Comparison of ENCODE assay signal across 20 cellular contexts in genomic region chr17:17516315-17516930, GRCh38. TPM values are rescaled to one million over a fixed set of nuclear protein-coding genes. Genes with fewer than 3 reads are reported as not detected.
DNase-seq lines count a peak whose midpoint lies in the region; ATAC-seq and TF ChIP-seq lines count a peak whose summit lies in the region.
"Had no signal": no experiment of that assay in that cellular context is flagged by ENCODE, and none has a peak within 500 bp of the region (broad histone marks: within the 10 kb centered on the region; RNA-seq: fewer than 3 reads in every experiment).

No MANE protein-coding gene starts in this region.

- intact Hi-C loops in cardiac septum (cut with DNase I): no loop called here

- H3K4me3 ChIP-seq in cardiac muscle cell (no peak overlapping the region), SJSA1 (no peak overlapping the region), mesenchymal stem cell (ENCODE audit: insufficient read depth in 1 of 2, low read depth in 1 of 2, low read length in 2 of 2) (no peak overlapping the region)
- H3K4me3 ChIP-seq: breast epithelium, esophagus muscularis mucosa, lung, vagina had no signal

- H2BK12ac ChIP-seq in mesenchymal stem cell (ENCODE audit: low read length in 2 of 2): no peak overlapping the region

- H4K91ac ChIP-seq in mesenchymal stem cell (ENCODE audit: low read length): no peak overlapping the region

- peaks cover 17% of the 10 kb centered on the region for H3K4me1 Mint-ChIP-seq in type B pancreatic cell (ENCODE audit: unreplicated experiment)

- ATAC-seq in GM21526 (IDR thresholded peaks at IDR 0.05; ENCODE audit: low FRiP score, unreplicated experiment): no peak
- ATAC-seq: activated CD8-positive, alpha-beta T cell treated with anti-CD3 and anti-CD28 coated beads, Interleukin-2, amount 10 ng/mL, durations not matched to agents 7 days and 5 days; right cardiac atrium had no signal

- H3K36me3 Mint-ChIP-seq in type B pancreatic cell: no peaks in the 10 kb centered on the region
- H3K36me3 Mint-ChIP-seq: activated naive CD4-positive, alpha-beta T cell treated with anti-CD3 and anti-CD28 coated beads, Interleukin-2, amount 50 U/mL, for 72 hours had no signal

- H3K9me3 Mint-ChIP-seq in type B pancreatic cell: no peaks in the 10 kb centered on the region
- H3K9me3 Mint-ChIP-seq: activated naive CD4-positive, alpha-beta T cell treated with anti-CD3 and anti-CD28 coated beads, Interleukin-2, amount 50 U/mL, for 72 hours; CD4-positive, alpha-beta memory T cell had no signal

- H3K4me1 ChIP-seq in cardiac muscle cell (ENCODE audit: low read depth): peaks cover 21% of the 10 kb centered on the region
- H3K4me1 ChIP-seq in SJSA1 (replicated peaks): peaks cover 54% of the 10 kb centered on the region
- H3K4me1 ChIP-seq in mesenchymal stem cell (ENCODE audit: control insufficient read depth, insufficient read depth, low read depth, low read length): peaks cover 36% of the 10 kb centered on the region
- H3K4me1 ChIP-seq: esophagus muscularis mucosa had no signal

- no peak overlapping the region for H3K18ac ChIP-seq in mesenchymal stem cell (ENCODE audit: low read depth in 1 of 2, low read length in 2 of 2)

- H2BK120ac ChIP-seq in mesenchymal stem cell (ENCODE audit: low read depth, low read length): no peak overlapping the region

- H3K27me3 ChIP-seq in cardiac muscle cell (no peaks in the 10 kb centered on the region), SJSA1 (replicated peaks) (no peaks in the 10 kb centered on the region), mesenchymal stem cell (ENCODE audit: control insufficient read depth in 1 of 2, insufficient read depth in 1 of 2, low read length in 2 of 2) (peaks cover 4 to 8% of the 10 kb centered on the region in 2 experiments)
- H3K27me3 ChIP-seq: breast epithelium, esophagus muscularis mucosa, vagina had no signal

- H3K36me3 ChIP-seq in cardiac muscle cell: no peaks in the 10 kb centered on the region
- no peaks in the 10 kb centered on the region for H3K36me3 ChIP-seq in SJSA1
- H3K36me3 ChIP-seq in mesenchymal stem cell (ENCODE audit: control insufficient read depth in 1 of 2, insufficient read depth in 2 of 2, low read depth in 1 of 2, low read length in 2 of 2): peaks cover 3 to 30% of the 10 kb centered on the region in 2 experiments
- H3K36me3 ChIP-seq: breast epithelium had no signal

- no peak overlapping the region for H2AFZ ChIP-seq in mesenchymal stem cell (ENCODE audit: low read depth, low read length)

- no peaks in the 10 kb centered on the region for H3K79me1 ChIP-seq in mesenchymal stem cell (replicated peaks; ENCODE audit: low read length, poor library complexity, severe bottlenecking)

- no peak for TF ChIP-seq CTCF in cardiac muscle cell (IDR thresholded peaks at IDR 0.05; ENCODE audit: low read depth, low read length)
- no peak for TF ChIP-seq CTCF in type B pancreatic cell (conservative IDR thresholded peaks at IDR 0.05)

- H3K9me3 ChIP-seq in cardiac muscle cell (ENCODE audit: low read depth): no peaks in the 10 kb centered on the region
- H3K9me3 ChIP-seq in SJSA1 (replicated peaks): no peaks in the 10 kb centered on the region
- H3K9me3 ChIP-seq in mesenchymal stem cell (ENCODE audit: control insufficient read depth, low read length): no peaks in the 10 kb centered on the region
- H3K9me3 ChIP-seq: breast epithelium, esophagus muscularis mucosa, vagina had no signal

- H3K4ac ChIP-seq in mesenchymal stem cell (ENCODE audit: low read depth in 1 of 2, low read length in 2 of 2): no peak overlapping the region

- H2AK5ac ChIP-seq in mesenchymal stem cell (ENCODE audit: low read length, severe bottlenecking): no peak overlapping the region

- no peak overlapping the region for H3K4me2 ChIP-seq in mesenchymal stem cell (ENCODE audit: low read length, poor library complexity, severe bottlenecking)

- H3K27me3 Mint-ChIP-seq in type B pancreatic cell: no peaks in the 10 kb centered on the region
- H3K27me3 Mint-ChIP-seq: CD4-positive, alpha-beta memory T cell had no signal

- no peak overlapping the region for H2BK5ac ChIP-seq in mesenchymal stem cell (ENCODE audit: low read depth, low read length, poor library complexity, severe bottlenecking)

- 87% methylated on average over 8 of the region's 10 CpGs for WGBS in mesenchymal stem cell

- H4K8ac ChIP-seq in mesenchymal stem cell (ENCODE audit: low read length): no peak overlapping the region

- no peak overlapping the region for H3K23ac ChIP-seq in mesenchymal stem cell (ENCODE audit: low read length in 2 of 2)

- no peak overlapping the region for H2BK15ac ChIP-seq in mesenchymal stem cell (ENCODE audit: low read depth, poor library complexity, severe bottlenecking)

- H3K9ac ChIP-seq in mesenchymal stem cell (ENCODE audit: low read length): peak overlapping the region; percentile 73

- H3K27ac Mint-ChIP-seq in type B pancreatic cell: peak overlapping the region; percentile 35
- H3K27ac Mint-ChIP-seq: activated CD8-positive, alpha-beta T cell treated with anti-CD3 and anti-CD28 coated beads, Interleukin-2, amount 10 ng/mL, durations not matched to agents 7 days and 5 days had no signal

- DNase-seq in cardiac muscle cell (ENCODE audit: low read depth in 1 of 2, low spot score in 1 of 2): no peak
- DNase-seq in cardiac septum (ENCODE audit: low spot score): no peak
- no peak for DNase-seq in SJSA1 (ENCODE audit: low read depth in 1 of 2, low spot score in 2 of 2)
- peak; percentile 8 for DNase-seq in mesenchymal stem cell
- no peak for DNase-seq in type B pancreatic cell (ENCODE audit: extremely low spot score, unreplicated experiment)
- no peak for DNase-seq in cortex of kidney (lab: John Stamatoyannopoulos, UW)
- DNase-seq in NCI-H1436 treated with DMSO at 0.1 percent for 48 hours (lab: John Stamatoyannopoulos, UW): no peak
- DNase-seq: activated CD8-positive, alpha-beta T cell treated with anti-CD3 and anti-CD28 coated beads, Interleukin-2, amount 10 ng/mL, durations not matched to agents 7 days and 5 days; activated T-cell treated with anti-CD3 and anti-CD28 coated beads, Interleukin-2, amount 50 U/mL, for 48 hours; CD4-positive, alpha-beta memory T cell; NCI-H187 treated with DMSO at 0.1 percent for 48 hours had no signal

- peak overlapping the region; percentile 60 for H3K27ac ChIP-seq in cardiac muscle cell
- peak overlapping the region; percentile 65 for H3K27ac ChIP-seq in SJSA1
- H3K27ac ChIP-seq in mesenchymal stem cell (ENCODE audit: low read length, poor library complexity, severe bottlenecking): no peak overlapping the region
- H3K27ac ChIP-seq: esophagus muscularis mucosa, vagina, VCaP had no signal

- peak overlapping the region; percentile 10 for H3K4me3 Mint-ChIP-seq in type B pancreatic cell
- H3K4me3 Mint-ChIP-seq: activated CD8-positive, alpha-beta T cell treated with anti-CD3 and anti-CD28 coated beads, Interleukin-2, amount 10 ng/mL, durations not matched to agents 7 days and 5 days; CD4-positive, alpha-beta memory T cell had no signal

- H3K14ac ChIP-seq in mesenchymal stem cell (ENCODE audit: low read length in 2 of 2): peak overlapping the region in 1 of 2 experiments; percentile 55

RNA-seq across cellular contexts. Expression of gene RASD1, which starts 20.2 kb away (rescaled TPM):
- total RNA-seq in cardiac muscle cell (17.1 and 28.4 TPM in 2 replicates), cardiac septum (4.4 TPM), type B pancreatic cell (ENCODE audit: low replicate concordance) (6.4 and 9.2 TPM in 2 replicates)
- 22.0 and 24.3 TPM in 2 replicates for polyA plus RNA-seq in cardiac muscle cell
- total RNA-seq in SJSA1 (2014; rRNA removed; shearing (Covaris generic)): 0.28 and 1.3 TPM in 2 replicates
- 0.21 TPM for polyA plus RNA-seq in mesenchymal stem cell (2013, experiment 1 of 2)
- 0.15 TPM for polyA plus RNA-seq in mesenchymal stem cell (2013, experiment 2 of 2)
- total RNA-seq: RPMI7951 had no signal

RNA-seq across cellular contexts. Expression of gene MED9, which starts 39.6 kb away (rescaled TPM):
- total RNA-seq in cardiac muscle cell (34.0 and 38.2 TPM in 2 replicates), cardiac septum (30.5 TPM), type B pancreatic cell (ENCODE audit: low replicate concordance) (19.1 and 19.3 TPM in 2 replicates)
- 27.9 and 42.3 TPM in 2 replicates for polyA plus RNA-seq in cardiac muscle cell
- 8.6 and 13.1 TPM in 2 replicates for total RNA-seq in SJSA1 (2014; rRNA removed; shearing (Covaris generic))
- 6.1 TPM for polyA plus RNA-seq in mesenchymal stem cell (2013, experiment 1 of 2)
- 6.3 TPM for polyA plus RNA-seq in mesenchymal stem cell (2013, experiment 2 of 2)
